ENCODE assay signal across 23 cellular contexts in the genomic region with DNA sequence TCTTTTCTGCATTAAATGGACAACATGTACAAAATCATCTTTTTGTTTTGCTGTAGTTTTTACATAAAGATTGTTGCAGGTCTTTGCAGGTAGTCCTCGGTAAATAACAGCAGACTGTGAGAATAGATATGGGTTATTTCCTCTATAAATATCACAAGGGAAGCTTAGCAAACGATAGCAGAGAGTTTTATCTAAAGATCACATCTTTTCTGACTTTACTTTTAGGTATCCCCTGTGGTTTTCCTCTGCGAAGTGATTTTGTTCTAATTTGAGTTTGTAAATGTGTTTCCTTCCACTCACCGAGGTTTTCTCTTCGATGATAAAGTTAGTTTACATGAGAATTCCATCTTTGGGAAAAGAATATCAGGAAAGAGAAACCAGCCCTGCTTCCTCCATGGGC.
DNase-seq lines count a peak whose midpoint lies in the region; ATAC-seq and TF ChIP-seq lines count a peak whose summit lies in the region.
"Had no signal": no experiment of that assay in that cellular context is flagged by ENCODE, and none has a peak within 500 bp of the region (broad histone marks: within the 10 kb centered on the region; RNA-seq: fewer than 3 reads in every experiment).

No MANE protein-coding gene starts in this region.

- H3K9me3 Mint-ChIP-seq in activated naive CD4-positive, alpha-beta T cell treated with anti-CD3 and anti-CD28 coated beads for 36 hours: no peaks in the 10 kb centered on the region
- no peaks in the 10 kb centered on the region for H3K9me3 Mint-ChIP-seq in T-cell

- H3K36me3 Mint-ChIP-seq in activated naive CD4-positive, alpha-beta T cell treated with anti-CD3 and anti-CD28 coated beads for 36 hours (ENCODE audit: low read depth): no peaks in the 10 kb centered on the region
- H3K36me3 Mint-ChIP-seq in T-cell: no peaks in the 10 kb centered on the region

- peak in 1 of 4 experiments; percentile 58 for ATAC-seq in T-cell (replicated peaks in 1 of 4)
- ATAC-seq in GM18873 (IDR thresholded peaks at IDR 0.05; ENCODE audit: low FRiP score, unreplicated experiment): no peak
- ATAC-seq: GM12878, HCT116, PC-3 had no signal

- 72 to 100% methylated on average over 1 to 2 of the region's 5 CpGs for WGBS in mesodermal cell (ENCODE audit: insufficient coverage in 2 of 2), 2 experiments

- H3K4me3 Mint-ChIP-seq in activated naive CD4-positive, alpha-beta T cell treated with anti-CD3 and anti-CD28 coated beads for 36 hours: peak overlapping the region; percentile 2
- peak overlapping the region in 2 of 3 donors; percentile 39 to 67 for H3K4me3 Mint-ChIP-seq in T-cell

- H3K27me3 Mint-ChIP-seq in activated naive CD4-positive, alpha-beta T cell treated with anti-CD3 and anti-CD28 coated beads for 36 hours (ENCODE audit: low read depth): no peaks in the 10 kb centered on the region
- peaks cover 0 to 4% of the 10 kb centered on the region in 2 donors for H3K27me3 Mint-ChIP-seq in T-cell

- peak overlapping the region; percentile 72 for H3K27ac ChIP-seq in mesodermal cell (ENCODE audit: low read depth, low read length, severe bottlenecking)
- peak overlapping the region; percentile 6 for H3K27ac ChIP-seq in vagina
- H3K27ac ChIP-seq: 22Rv1 had no signal

- H3K4me1 ChIP-seq in mesodermal cell (ENCODE audit: control insufficient read depth, insufficient read depth, low read length, poor library complexity, severe bottlenecking) (peaks cover 2% of the 10 kb centered on the region), vagina (peaks cover 12% of the 10 kb centered on the region)

- peaks cover 21% of the 10 kb centered on the region for H3K4me1 Mint-ChIP-seq in activated naive CD4-positive, alpha-beta T cell treated with anti-CD3 and anti-CD28 coated beads for 36 hours (ENCODE audit: low read depth)
- H3K4me1 Mint-ChIP-seq in T-cell: peaks cover 18 to 24% (median 19%) of the 10 kb centered on the region in 3 donors

- intact Hi-C loops in activated naive CD4-positive, alpha-beta T cell treated with anti-CD3 and anti-CD28 coated beads for 36 hours (cut with micrococcal nuclease): loop anchor here (2.0 kb wide), 1 partner anchor 103 kb away; no protein-coding TSS in a partner anchor
- intact Hi-C loops in vagina (cut with DNase I): no loop called here

- TF ChIP-seq CTCF in vagina (IDR thresholded peaks at IDR 0.05): no peak

- POLR2A ChIA-PET in T-cell (lab: Charles Lee): no interaction called here

- H3K36me3 ChIP-seq in mesodermal cell (ENCODE audit: control insufficient read depth, insufficient read depth, low read length) (no peaks in the 10 kb centered on the region), vagina (no peaks in the 10 kb centered on the region)

- CTCF ChIA-PET in activated naive CD4-positive, alpha-beta T cell treated with anti-CD3 and anti-CD28 coated beads for 36 hours (lab: Charles Lee): interaction anchor here (0.6 to 1.9 kb wide), 4 partner anchors 15 to 1502 kb away, joined by 3 to 8 read pairs (median 3); no protein-coding TSS in a partner anchor
- CTCF ChIA-PET in T-cell (lab: Charles Lee): no interaction called here

- DNase-seq in activated naive CD4-positive, alpha-beta T cell treated with anti-CD3 and anti-CD28 coated beads for 36 hours: no peak
- DNase-seq in activated naive CD4-positive, alpha-beta T cell treated with Interleukin-2 at 50 U/mL for 16 hours: no peak
- DNase-seq in T-cell: no peak
- no peak for DNase-seq in vagina (ENCODE audit: extremely low spot score in 2 of 2)
- DNase-seq in NCI-H146 treated with DMSO at 0.1 percent for 48 hours (lab: John Stamatoyannopoulos, UW; ENCODE audit: unreplicated experiment): no peak
- DNase-seq in foreskin melanocyte: no peak
- DNase-seq: COR-L47, GOT3, KG1, NCI-H1417, NCI-H187 treated with DMSO at 0.1 percent for 48 hours, NCI-H2227 treated with DMSO at 0.1 percent for 48 hours, NCI-H510A treated with DMSO at 0.1 percent for 48 hours, NCI-H82, PC-3, RPMI8226, SHP77 treated with DMSO at 0.1 percent for 48 hours, SK-N-SH had no signal

- H3K9me3 ChIP-seq in mesodermal cell (ENCODE audit: control insufficient read depth, low read length): no peaks in the 10 kb centered on the region
- no peaks in the 10 kb centered on the region for H3K9me3 ChIP-seq in vagina
- H3K9me3 ChIP-seq: SK-N-SH had no signal

- no peaks in the 10 kb centered on the region for H3K27me3 ChIP-seq in vagina

- no peak overlapping the region for H3K4me3 ChIP-seq in mesodermal cell (ENCODE audit: extremely low read depth, insufficient read depth, low read length, poor library complexity, severe bottlenecking)
- no peak overlapping the region for H3K4me3 ChIP-seq in vagina
- H3K4me3 ChIP-seq: GM12878 had no signal

- no peak overlapping the region for H3K27ac Mint-ChIP-seq in activated naive CD4-positive, alpha-beta T cell treated with anti-CD3 and anti-CD28 coated beads for 36 hours
- H3K27ac Mint-ChIP-seq in T-cell: no peak overlapping the region

- TF ChIP-seq POLR2A in vagina (IDR thresholded peaks at IDR 0.05): no peak
